8 cellular contexts compared by ENCODE assay signal in the genomic region with DNA sequence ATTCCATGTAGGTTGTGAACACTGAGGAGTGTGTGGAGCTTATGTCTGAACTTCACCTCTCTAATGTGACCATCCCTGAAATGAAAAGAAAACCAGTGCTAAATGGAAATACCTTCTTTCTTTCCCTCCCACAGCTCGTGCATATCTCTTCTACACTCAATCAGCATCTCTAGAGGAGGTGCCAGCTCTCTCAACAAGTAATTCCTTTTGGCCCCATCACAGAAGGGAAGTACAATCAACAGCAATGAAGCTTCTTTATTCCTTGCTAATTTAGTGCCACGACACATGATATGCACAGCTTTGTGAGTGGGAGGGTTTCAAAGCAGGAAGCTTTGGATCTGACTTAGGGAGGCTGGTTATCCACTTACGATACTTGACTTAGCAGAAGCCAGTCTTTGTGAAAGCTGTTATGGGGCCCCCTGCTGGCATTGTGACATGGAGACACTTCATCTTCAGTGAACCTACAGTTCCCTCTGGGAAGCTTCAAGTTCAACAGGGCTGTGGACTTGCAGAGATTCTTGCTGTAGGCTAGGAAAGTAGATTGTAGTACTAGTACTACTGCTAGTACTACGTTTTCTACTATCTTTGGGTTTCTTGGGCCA.
DNase-seq lines count a peak whose midpoint lies in the region; ATAC-seq and TF ChIP-seq lines count a peak whose summit lies in the region.

No MANE protein-coding gene starts in this region.

- H3K4me1 ChIP-seq in foreskin keratinocyte (no peaks in the 10 kb centered on the region), trophoblast cell (ENCODE audit: control insufficient read depth in 1 of 2, insufficient read depth in 2 of 2, low read length in 2 of 2) (peaks cover 4 to 6% of the 10 kb centered on the region in 2 experiments)

- no peaks in the 10 kb centered on the region for H3K79me2 ChIP-seq in trophoblast cell (ENCODE audit: control insufficient read depth, insufficient read depth, low read length, poor library complexity)

- no peak overlapping the region for H3K23ac ChIP-seq in trophoblast cell (ENCODE audit: low read length)

- H3K36me3 ChIP-seq in trophoblast cell (ENCODE audit: control insufficient read depth in 1 of 2, insufficient read depth in 2 of 2, low read length in 2 of 2), result no peaks in the 10 kb centered on the region

- no CpG with 5 or more reads among the region's 4 CpGs for WGBS in trophoblast cell (ENCODE audit: extremely low coverage, insufficient coverage, insufficient read length)

- no peaks in the 10 kb centered on the region for H3K79me1 ChIP-seq in trophoblast cell (ENCODE audit: low read length)

- H2BK5ac ChIP-seq in trophoblast cell (ENCODE audit: low read depth, low read length, poor library complexity), result no peak overlapping the region

- no peak overlapping the region for H2AFZ ChIP-seq in trophoblast cell (ENCODE audit: insufficient read depth, low read length, poor library complexity)

- no peak overlapping the region for H3K27ac ChIP-seq in CD4-positive, alpha-beta T cell (ENCODE audit: low read depth, low read length)
- H3K27ac ChIP-seq in foreskin keratinocyte, result no peak overlapping the region
- H3K27ac ChIP-seq in trophoblast cell (ENCODE audit: low read depth, low read length), result no peak overlapping the region

- no peak overlapping the region for H3K14ac ChIP-seq in trophoblast cell (ENCODE audit: low read length)

- no peaks in the 10 kb centered on the region for H3K36me3 Mint-ChIP-seq in CD4-positive, alpha-beta T cell (ENCODE audit: low read depth)
- H3K36me3 Mint-ChIP-seq in WTC11, result no peaks in the 10 kb centered on the region

- no peaks in the 10 kb centered on the region for H3K9me3 Mint-ChIP-seq in CD4-positive, alpha-beta T cell
- peaks cover 4% of the 10 kb centered on the region for H3K9me3 Mint-ChIP-seq in WTC11

- CTCF ChIA-PET in CD4-positive, alpha-beta T cell (lab: Charles Lee), result interaction anchor here (1.3 kb wide), 1 partner anchor 115 kb away, joined by 5 read pairs; no protein-coding TSS in a partner anchor
- CTCF ChIA-PET in WTC11 (lab: Charles Lee), result interaction anchor here (0.6 to 1.6 kb wide), 13 partner anchors 12 to 183 kb away, joined by 3 to 15 read pairs (median 3); no protein-coding TSS in a partner anchor

- no peak overlapping the region for H2AK5ac ChIP-seq in trophoblast cell (ENCODE audit: low read length)

- no peak overlapping the region for H3K4me3 ChIP-seq in trophoblast cell (ENCODE audit: low read depth, low read length)

- H3K4ac ChIP-seq in trophoblast cell (ENCODE audit: low read depth, low read length), result no peak overlapping the region

- ATAC-seq in CD4-positive, alpha-beta T cell (ENCODE audit: poor library complexity), result no peak
- ATAC-seq in GM21390 (IDR thresholded peaks at IDR 0.05; ENCODE audit: unreplicated experiment) (peak; percentile 60), WTC11 (peak; percentile 64), foreskin keratinocyte (peak; percentile 46), HG02852 (IDR thresholded peaks at IDR 0.05; ENCODE audit: unreplicated experiment) (no peak)

- H3K4me2 ChIP-seq in trophoblast cell (ENCODE audit: low read length), result no peak overlapping the region

- no peaks in the 10 kb centered on the region for H3K4me1 Mint-ChIP-seq in CD4-positive, alpha-beta T cell (ENCODE audit: low read depth)
- H3K4me1 Mint-ChIP-seq in WTC11, result peaks cover 21% of the 10 kb centered on the region

- peak in 6 of 10 experiments; percentile 1 to 34 (median 12) for DNase-seq in CD4-positive, alpha-beta T cell
- peak; percentile 73 for DNase-seq in NCI-H1694 treated with DMSO at 0.1 percent for 48 hours (lab: John Stamatoyannopoulos, UW)
- peak; percentile 52 for DNase-seq in WTC11 (ENCODE audit: low spot score)
- DNase-seq in foreskin keratinocyte, result peak in 1 of 2 donors; percentile 27
- peak; percentile 39 to 60 for DNase-seq in trophoblast cell
- no peak for DNase-seq in NCI-H1436 treated with DMSO at 0.1 percent for 48 hours (lab: John Stamatoyannopoulos, UW)

- peaks cover 17% of the 10 kb centered on the region for H3K27me3 Mint-ChIP-seq in CD4-positive, alpha-beta T cell
- no peaks in the 10 kb centered on the region; the same call in 1 of the 2 replicates for H3K27me3 Mint-ChIP-seq in WTC11 (ENCODE audit: low read depth)

- H3K18ac ChIP-seq in trophoblast cell (ENCODE audit: low read length), result no peak overlapping the region

- H4K8ac ChIP-seq in trophoblast cell (ENCODE audit: low read depth, low read length), result no peak overlapping the region

- POLR2A ChIA-PET in CD4-positive, alpha-beta T cell (lab: Charles Lee), result no interaction called here
- POLR2A ChIA-PET in WTC11 (lab: Charles Lee), result no interaction called here

- intact Hi-C loops in CD4-positive, alpha-beta T cell (cut with DNase I, micrococcal nuclease), result loop anchor here in 1 of 2 experiments (5.0 kb wide), 1 partner anchor 114 kb away; no protein-coding TSS in a partner anchor

- H3K4me3 Mint-ChIP-seq in CD4-positive, alpha-beta T cell, result no peak overlapping the region
- no peak overlapping the region for H3K4me3 Mint-ChIP-seq in WTC11

- TF ChIP-seq CTCF in CD4-positive, alpha-beta T cell (IDR thresholded peaks at IDR 0.05), result peak; percentile 35
- TF ChIP-seq CTCF in WTC11 (IDR thresholded peaks at IDR 0.05) (no peak), foreskin keratinocyte (conservative IDR thresholded peaks at IDR 0.05) (peak; percentile 55)

- no peak overlapping the region for H4K12ac ChIP-seq in trophoblast cell (ENCODE audit: low read depth, low read length)

- no peak overlapping the region for H3K9ac ChIP-seq in trophoblast cell (ENCODE audit: low read length)

- H2BK120ac ChIP-seq in trophoblast cell (ENCODE audit: insufficient read depth, low read length, poor library complexity), result no peak overlapping the region

- H3K27ac Mint-ChIP-seq in CD4-positive, alpha-beta T cell, result no peak overlapping the region
- no peak overlapping the region for H3K27ac Mint-ChIP-seq in WTC11

- H2BK12ac ChIP-seq in trophoblast cell (ENCODE audit: low read length), result no peak overlapping the region

- H4K91ac ChIP-seq in trophoblast cell (ENCODE audit: low read depth, low read length), result no peak overlapping the region

- peaks cover 6% of the 10 kb centered on the region for H3K27me3 ChIP-seq in CD4-positive, alpha-beta T cell (ENCODE audit: control insufficient read depth, insufficient read depth, low read length)
- H3K27me3 ChIP-seq in foreskin keratinocyte (no peaks in the 10 kb centered on the region), trophoblast cell (ENCODE audit: insufficient read depth, low read length) (no peaks in the 10 kb centered on the region)

- H3K9me3 ChIP-seq in CD4-positive, alpha-beta T cell (ENCODE audit: control insufficient read depth, low read length), result no peaks in the 10 kb centered on the region
- H3K9me3 ChIP-seq in trophoblast cell (ENCODE audit: insufficient read depth, low read depth, low read length), result no peaks in the 10 kb centered on the region

TF ChIP-seq in WTC11, 78 proteins besides CTCF, POLR2A, EP300 and RAD21:
- TF ChIP-seq ATF1 (CRISPR knock-in tag; IDR thresholded peaks at IDR 0.05), result no peak
- TF ChIP-seq FOXJ3 (CRISPR knock-in tag; IDR thresholded peaks at IDR 0.05; ENCODE audit: borderline replicate concordance), result no peak
- no peak for TF ChIP-seq ZNF121 (CRISPR knock-in tag; IDR thresholded peaks at IDR 0.05)
- TF ChIP-seq, protein P1, sequence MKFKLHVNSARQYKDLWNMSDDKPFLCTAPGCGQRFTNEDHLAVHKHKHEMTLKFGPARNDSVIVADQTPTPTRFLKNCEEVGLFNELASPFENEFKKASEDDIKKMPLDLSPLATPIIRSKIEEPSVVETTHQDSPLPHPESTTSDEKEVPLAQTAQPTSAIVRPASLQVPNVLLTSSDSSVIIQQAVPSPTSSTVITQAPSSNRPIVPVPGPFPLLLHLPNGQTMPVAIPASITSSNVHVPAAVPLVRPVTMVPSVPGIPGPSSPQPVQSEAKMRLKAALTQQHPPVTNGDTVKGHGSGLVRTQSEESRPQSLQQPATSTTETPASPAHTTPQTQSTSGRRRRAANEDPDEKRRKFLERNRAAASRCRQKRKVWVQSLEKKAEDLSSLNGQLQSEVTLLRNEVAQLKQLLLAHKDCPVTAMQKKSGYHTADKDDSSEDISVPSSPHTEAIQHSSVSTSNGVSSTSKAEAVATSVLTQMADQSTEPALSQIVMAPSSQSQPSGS (CRISPR knock-in tag; IDR thresholded peaks at IDR 0.05; ENCODE audit: borderline replicate concordance, low read depth), result no peak
- no peak for TF ChIP-seq PRRX2 (CRISPR knock-in tag; IDR thresholded peaks at IDR 0.05)
- TF ChIP-seq GRHL2 (CRISPR knock-in tag; IDR thresholded peaks at IDR 0.05; ENCODE audit: insufficient replicate concordance, severe bottlenecking), result no peak
- no peak for TF ChIP-seq ZNF317 (CRISPR knock-in tag; IDR thresholded peaks at IDR 0.05; ENCODE audit: borderline replicate concordance, low read depth)
- TF ChIP-seq TCF7 (CRISPR knock-in tag; IDR thresholded peaks at IDR 0.05; ENCODE audit: low read depth), result no peak
- TF ChIP-seq JAZF1 (CRISPR knock-in tag; IDR thresholded peaks at IDR 0.05), result no peak
- no peak for TF ChIP-seq ETV6 (CRISPR knock-in tag; IDR thresholded peaks at IDR 0.05)
- no peak for TF ChIP-seq HMGA2 (CRISPR knock-in tag; IDR thresholded peaks at IDR 0.05)
- TF ChIP-seq, protein P2, sequence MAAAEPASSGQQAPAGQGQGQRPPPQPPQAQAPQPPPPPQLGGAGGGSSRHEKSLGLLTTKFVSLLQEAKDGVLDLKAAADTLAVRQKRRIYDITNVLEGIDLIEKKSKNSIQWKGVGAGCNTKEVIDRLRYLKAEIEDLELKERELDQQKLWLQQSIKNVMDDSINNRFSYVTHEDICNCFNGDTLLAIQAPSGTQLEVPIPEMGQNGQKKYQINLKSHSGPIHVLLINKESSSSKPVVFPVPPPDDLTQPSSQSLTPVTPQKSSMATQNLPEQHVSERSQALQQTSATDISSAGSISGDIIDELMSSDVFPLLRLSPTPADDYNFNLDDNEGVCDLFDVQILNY (CRISPR knock-in tag; IDR thresholded peaks at IDR 0.05), result no peak

Comparison
In these comparisons a context has a peak if more than half of its experiments do, and no peak if none do; other contexts are left out.
1. ATAC-seq: peak in GM21390 (single experiment), WTC11 (single experiment) and foreskin keratinocyte (single experiment); none in CD4-positive, alpha-beta T cell (single experiment) and HG02852 (single experiment).